In genomic region chr4:119087656-119088055, GRCh38 we compare ENCODE assay signal across 14 cellular contexts. TPM values are rescaled to one million over a fixed set of nuclear protein-coding genes. Genes with fewer than 3 reads are reported as not detected.
"Had no signal": no experiment of that assay in that cellular context is flagged by ENCODE, and none has a peak within 500 bp of the region (broad histone marks: within the 10 kb centered on the region; RNA-seq: fewer than 3 reads in every experiment).

No MANE protein-coding gene starts in this region.

- ATAC-seq: activated CD8-positive, alpha-beta T cell treated with anti-CD3 and anti-CD28 coated beads for 36 hours; gastroesophageal sphincter; lower lobe of right lung; stimulated activated naive B cell treated with anti-CD40 and anti-IgM and Interleukin-4, amounts not matched to agents 10 μg/mL and 1 μg/mL and 100 μg/mL, for 72 hours had no signal

- H3K9me3 ChIP-seq: gastroesophageal sphincter, heart left ventricle, lower lobe of right lung had no signal

- DNase-seq: activated CD4-positive, alpha-beta T cell treated with anti-CD3 and anti-CD28 coated beads, Interleukin-2, amount 10 ng/mL, durations not matched to agents 24 days and 14 days; activated CD8-positive, alpha-beta T cell treated with anti-CD3 and anti-CD28 coated beads for 36 hours; activated naive CD4-positive, alpha-beta T cell treated with Interleukin-2 at 50 U/mL for 16 hours; activated naive CD8-positive, alpha-beta T cell treated with anti-CD3 and anti-CD28 coated beads, Interleukin-2, amount 10 ng/mL, durations not matched to agents 7 days and 5 days; activated T-cell treated with anti-CD3 and anti-CD28 coated beads, Interleukin-2, amount 50 U/mL, for 1 hour; heart left ventricle; immature natural killer cell; lower lobe of right lung; posterior cingulate gyrus; stimulated activated naive B cell treated with anti-CD40 and anti-IgM and Interleukin-4, amounts not matched to agents 10 μg/mL and 1 μg/mL and 100 μg/mL, for 72 hours had no signal

- H3K4me3 ChIP-seq: coronary artery, gastroesophageal sphincter, heart left ventricle, lower lobe of right lung had no signal

- H3K27me3 ChIP-seq: gastroesophageal sphincter, heart left ventricle had no signal

- H3K27ac ChIP-seq: coronary artery, gastroesophageal sphincter, lower lobe of right lung had no signal

- FAIRE-seq: endometrium had no signal

- H3K36me3 ChIP-seq: gastroesophageal sphincter, heart left ventricle, lower lobe of right lung had no signal

- H3K4me1 ChIP-seq: gastroesophageal sphincter, lower lobe of right lung had no signal

RNA-seq across cellular contexts. Expression of gene MYOZ2, which starts 48.0 kb away (rescaled TPM):
- total RNA-seq: activated CD4-positive, alpha-beta T cell treated with anti-CD3 and anti-CD28 coated beads, Interleukin-2, amount 10 ng/mL, durations not matched to agents 24 days and 14 days; activated CD8-positive, alpha-beta T cell treated with anti-CD3 and anti-CD28 coated beads for 36 hours; activated naive CD8-positive, alpha-beta T cell treated with anti-CD3 and anti-CD28 coated beads, Interleukin-2, amount 10 ng/mL, durations not matched to agents 7 days and 5 days; activated T-helper 2 cell treated with anti-CD3 and anti-CD28 coated beads, Interferon-gamma antibody, Interleukin-2, Interleukin-4, amounts not matched to agents 10 μg/mL and 5 μg/mL and 100 μg/mL, durations not matched to agents 14 hours and 24 hours and 36 hours; lower lobe of right lung had no signal
- polyA plus RNA-seq: immature natural killer cell had no signal
